In the genomic region with DNA sequence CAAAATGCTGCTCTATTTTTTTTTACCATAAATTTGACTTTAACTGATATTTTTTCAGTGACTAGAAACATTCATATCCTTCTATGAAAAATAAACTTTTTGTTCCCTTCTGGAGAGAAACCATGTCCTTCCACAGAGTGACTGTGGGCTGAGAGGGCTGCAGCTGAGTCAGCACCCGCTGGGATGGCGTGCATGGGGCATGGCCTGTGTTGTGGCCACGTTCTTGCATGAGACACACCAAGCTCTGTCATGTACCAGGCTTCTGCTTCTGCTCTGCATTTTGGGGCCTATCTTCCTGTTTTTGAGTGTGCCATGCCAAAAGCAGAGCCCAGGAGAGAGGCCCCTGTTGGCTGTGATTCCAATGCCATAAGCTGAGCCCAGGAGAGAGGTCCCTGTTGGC, we compare ENCODE assay signal across 21 cellular contexts. TPM values are rescaled to one million over a fixed set of nuclear protein-coding genes. Genes with fewer than 3 reads are reported as not detected.
A peak's percentile ranks its signal among the peaks of the same experiment; 100 is the strongest.
DNase-seq lines count a peak whose midpoint lies in the region; ATAC-seq and TF ChIP-seq lines count a peak whose summit lies in the region.
"Had no signal": no experiment of that assay in that cellular context is flagged by ENCODE, and none has a peak within 500 bp of the region (broad histone marks: within the 10 kb centered on the region; RNA-seq: fewer than 3 reads in every experiment).

No MANE protein-coding gene starts in this region.

- ATAC-seq in GM19395 (IDR thresholded peaks at IDR 0.05; ENCODE audit: unreplicated experiment) (no peak), HG03469 (IDR thresholded peaks at IDR 0.05; ENCODE audit: unreplicated experiment) (no peak), GM19328 (IDR thresholded peaks at IDR 0.05; ENCODE audit: unreplicated experiment) (no peak)

- no peak for TF ChIP-seq CTCF in endodermal cell (conservative IDR thresholded peaks at IDR 0.05)

- H3K9ac ChIP-seq in endodermal cell (ENCODE audit: extremely low read depth, low read length, poor library complexity, severe bottlenecking), result no peak overlapping the region
- H3K9ac ChIP-seq: neural progenitor cell had no signal

- H3K27me3 ChIP-seq in endodermal cell (ENCODE audit: control insufficient read depth, insufficient read depth, low read length, poor library complexity, severe bottlenecking), result no peaks in the 10 kb centered on the region
- H3K27me3 ChIP-seq: hepatocyte, neural progenitor cell, suprapubic skin had no signal

- no peak overlapping the region for H3K4me3 Mint-ChIP-seq in activated naive CD4-positive, alpha-beta T cell treated with anti-CD3 and anti-CD28 coated beads, Interleukin-2, amount 10 ng/mL, durations not matched to agents 7 days and 5 days
- H3K4me3 Mint-ChIP-seq in endodermal cell, result no peak overlapping the region
- H3K4me3 Mint-ChIP-seq: neural progenitor cell; T-helper 1 cell treated with Interleukin-12 subunit alpha and Interleukin-12 subunit beta and Interleukin-4 antibody, amounts not matched to agents 30 μg/mL and 1 μg/mL, for 36 hours had no signal

- H3K9me3 Mint-ChIP-seq in activated naive CD4-positive, alpha-beta T cell treated with anti-CD3 and anti-CD28 coated beads, Interleukin-2, amount 10 ng/mL, durations not matched to agents 7 days and 5 days, result peaks cover 10% of the 10 kb centered on the region
- H3K9me3 Mint-ChIP-seq in endodermal cell, result peaks cover 24% of the 10 kb centered on the region

- no peak overlapping the region for H3K27ac Mint-ChIP-seq in activated naive CD4-positive, alpha-beta T cell treated with anti-CD3 and anti-CD28 coated beads, Interleukin-2, amount 10 ng/mL, durations not matched to agents 7 days and 5 days
- H3K27ac Mint-ChIP-seq in endodermal cell, result no peak overlapping the region
- H3K27ac Mint-ChIP-seq: IgD-negative memory B cell; neural progenitor cell; T-helper 1 cell treated with Interleukin-12 subunit alpha and Interleukin-12 subunit beta and Interleukin-4 antibody, amounts not matched to agents 30 μg/mL and 1 μg/mL, for 36 hours had no signal

- CTCF ChIA-PET in activated naive CD4-positive, alpha-beta T cell treated with anti-CD3 and anti-CD28 coated beads, Interleukin-2, amount 10 ng/mL, durations not matched to agents 7 days and 5 days (lab: Charles Lee), result no interaction called here

- peaks cover 69% of the 10 kb centered on the region for H3K36me3 Mint-ChIP-seq in activated naive CD4-positive, alpha-beta T cell treated with anti-CD3 and anti-CD28 coated beads, Interleukin-2, amount 10 ng/mL, durations not matched to agents 7 days and 5 days
- peaks cover 63% of the 10 kb centered on the region for H3K36me3 Mint-ChIP-seq in endodermal cell (ENCODE audit: low read depth)

- WGBS in endodermal cell (ENCODE audit: insufficient coverage in 1 of 2, insufficient read length in 1 of 2), 2 experiments, result 90% methylated on average over 3 of the region's 3 CpGs; no CpG with 5 or more reads in 1 of the 2 experiments

- H3K4me1 Mint-ChIP-seq in activated naive CD4-positive, alpha-beta T cell treated with anti-CD3 and anti-CD28 coated beads, Interleukin-2, amount 10 ng/mL, durations not matched to agents 7 days and 5 days, result peaks cover 41% of the 10 kb centered on the region
- no peaks in the 10 kb centered on the region for H3K4me1 Mint-ChIP-seq in endodermal cell

- peaks cover 44% of the 10 kb centered on the region for H3K36me3 ChIP-seq in endodermal cell (ENCODE audit: control insufficient read depth, insufficient read depth, low read length)

- peak; percentile 18 for DNase-seq in activated naive CD4-positive, alpha-beta T cell treated with anti-CD3 and anti-CD28 coated beads, Interleukin-2, amount 10 ng/mL, durations not matched to agents 7 days and 5 days
- DNase-seq in activated naive CD4-positive, alpha-beta T cell treated with anti-CD3 and anti-CD28 coated beads, Interleukin-2, amount 50 U/mL, for 16 hours, result no peak
- DNase-seq in endodermal cell (peak; percentile 2), mesenteric fat pad (ENCODE audit: low spot score) (peak; percentile 86), NCI-H1417 (lab: John Stamatoyannopoulos, UW) (no peak)
- DNase-seq: activated CD4-positive, alpha-beta T cell treated with anti-CD3 and anti-CD28 coated beads, Interleukin-2, amount 50 U/mL, for 1 hour; activated naive CD4-positive, alpha-beta T cell treated with Interleukin-2 at 50 U/mL for 16 hours; DMS79; NCI-H1436 treated with DMSO at 0.1 percent for 48 hours; NCI-H524; RPMI8226 had no signal

- H3K27ac ChIP-seq in endodermal cell (ENCODE audit: low read depth, low read length), result no peak overlapping the region
- H3K27ac ChIP-seq: hepatocyte, neural progenitor cell, suprapubic skin had no signal

- no peak overlapping the region for H3K4me3 ChIP-seq in endodermal cell (ENCODE audit: low read length)
- H3K4me3 ChIP-seq: hepatocyte, neural progenitor cell, skin epidermis, suprapubic skin had no signal

- H3K27me3 Mint-ChIP-seq in activated naive CD4-positive, alpha-beta T cell treated with anti-CD3 and anti-CD28 coated beads, Interleukin-2, amount 10 ng/mL, durations not matched to agents 7 days and 5 days, result no peaks in the 10 kb centered on the region
- no peaks in the 10 kb centered on the region for H3K27me3 Mint-ChIP-seq in endodermal cell (ENCODE audit: insufficient read depth)
- H3K27me3 Mint-ChIP-seq: IgD-negative memory B cell had no signal

- H3K4me1 ChIP-seq in endodermal cell (ENCODE audit: control insufficient read depth, insufficient read depth, low read length), result no peaks in the 10 kb centered on the region
- H3K4me1 ChIP-seq: neural progenitor cell, suprapubic skin had no signal

- peaks cover 12% of the 10 kb centered on the region for H3K9me3 ChIP-seq in endodermal cell (ENCODE audit: control insufficient read depth, low read length)
- H3K9me3 ChIP-seq: suprapubic skin had no signal

RNA-seq across cellular contexts. Expression of gene APMAP, which starts 10.8 kb away (rescaled TPM):
- total RNA-seq in endodermal cell (10 to 100 TPM; 60.2 to 65.6 TPM), mesenteric fat pad (166 TPM)
- 76.8 TPM for polyA plus RNA-seq in endodermal cell (2013, experiment 1 of 2)
- 70.0 TPM for polyA plus RNA-seq in endodermal cell (2013, experiment 2 of 2)

RNA-seq across cellular contexts. Expression of gene CST7, which starts 32.7 kb away (rescaled TPM):
- total RNA-seq in endodermal cell (not detected), mesenteric fat pad (11.5 TPM)
- polyA plus RNA-seq in endodermal cell (2013, experiment 1 of 2), result not detected
- polyA plus RNA-seq in endodermal cell (2013, experiment 2 of 2), result not detected
- total RNA-seq: epithelial cell of proximal tubule, hepatocyte had no signal
- polyA plus RNA-seq: hepatocyte had no signal

Comparison
In these comparisons a context has a peak if more than half of its experiments do, and no peak if none do; other contexts are left out.
1. DNase-seq: peak in activated naive CD4-positive, alpha-beta T cell treated with anti-CD3 and anti-CD28 coated beads, Interleukin-2, amount 10 ng/mL, durations not matched to agents 7 days and 5 days (single experiment), endodermal cell (single experiment) and mesenteric fat pad (single experiment); none in activated naive CD4-positive, alpha-beta T cell treated with anti-CD3 and anti-CD28 coated beads, Interleukin-2, amount 50 U/mL, for 16 hours (single experiment) and NCI-H1417 (0 of 3).
2. RNA of gene CST7, which starts 32.7 kb away (total RNA-seq): 11.5 TPM in mesenteric fat pad (single experiment); not detected in endodermal cell; every median in the first group is over 10 times any median in the second.